3 cellular contexts compared by ENCODE assay signal in genomic region chr6:52543262-52543661, GRCh38.
TF ChIP-seq lines count a peak whose summit lies in the region.

No MANE protein-coding gene starts in this region.

TF ChIP-seq in SK-N-SH, 30 proteins besides CTCF, POLR2A, EP300 and RAD21 (continued from another document):
- TF ChIP-seq PBX3 (IDR thresholded peaks at IDR 0.05) (no peak), RFX5 (IDR thresholded peaks at IDR 0.05; ENCODE audit: low read length) (no peak), FOXM1 (IDR thresholded peaks at IDR 0.05; ENCODE audit: low read depth) (no peak), TAF1 (IDR thresholded peaks at IDR 0.05; ENCODE audit: borderline replicate concordance, low read depth, low read length) (no peak), EZH2phosphoT487 (IDR thresholded peaks at IDR 0.05; ENCODE audit: borderline replicate concordance, low read depth) (no peak), GABPA (IDR thresholded peaks at IDR 0.05; ENCODE audit: low read depth) (no peak), FOSL2 (IDR thresholded peaks at IDR 0.05; ENCODE audit: borderline replicate concordance, low read depth) (no peak), FOXJ3 (CRISPR knock-in tag; IDR thresholded peaks at IDR 0.05) (no peak), ELF1 (IDR thresholded peaks at IDR 0.05) (no peak), CHD2 (IDR thresholded peaks at IDR 0.05; ENCODE audit: low read length, partially characterized antibody) (no peak), NFIC (IDR thresholded peaks at IDR 0.05; ENCODE audit: borderline replicate concordance) (no peak)
- TF ChIP-seq, protein P1, sequence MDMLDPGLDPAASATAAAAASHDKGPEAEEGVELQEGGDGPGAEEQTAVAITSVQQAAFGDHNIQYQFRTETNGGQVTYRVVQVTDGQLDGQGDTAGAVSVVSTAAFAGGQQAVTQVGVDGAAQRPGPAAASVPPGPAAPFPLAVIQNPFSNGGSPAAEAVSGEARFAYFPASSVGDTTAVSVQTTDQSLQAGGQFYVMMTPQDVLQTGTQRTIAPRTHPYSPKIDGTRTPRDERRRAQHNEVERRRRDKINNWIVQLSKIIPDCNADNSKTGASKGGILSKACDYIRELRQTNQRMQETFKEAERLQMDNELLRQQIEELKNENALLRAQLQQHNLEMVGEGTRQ (IDR thresholded peaks at IDR 0.05; ENCODE audit: borderline replicate concordance, low read depth, low read length): no peak
- TF ChIP-seq, protein P2, sequence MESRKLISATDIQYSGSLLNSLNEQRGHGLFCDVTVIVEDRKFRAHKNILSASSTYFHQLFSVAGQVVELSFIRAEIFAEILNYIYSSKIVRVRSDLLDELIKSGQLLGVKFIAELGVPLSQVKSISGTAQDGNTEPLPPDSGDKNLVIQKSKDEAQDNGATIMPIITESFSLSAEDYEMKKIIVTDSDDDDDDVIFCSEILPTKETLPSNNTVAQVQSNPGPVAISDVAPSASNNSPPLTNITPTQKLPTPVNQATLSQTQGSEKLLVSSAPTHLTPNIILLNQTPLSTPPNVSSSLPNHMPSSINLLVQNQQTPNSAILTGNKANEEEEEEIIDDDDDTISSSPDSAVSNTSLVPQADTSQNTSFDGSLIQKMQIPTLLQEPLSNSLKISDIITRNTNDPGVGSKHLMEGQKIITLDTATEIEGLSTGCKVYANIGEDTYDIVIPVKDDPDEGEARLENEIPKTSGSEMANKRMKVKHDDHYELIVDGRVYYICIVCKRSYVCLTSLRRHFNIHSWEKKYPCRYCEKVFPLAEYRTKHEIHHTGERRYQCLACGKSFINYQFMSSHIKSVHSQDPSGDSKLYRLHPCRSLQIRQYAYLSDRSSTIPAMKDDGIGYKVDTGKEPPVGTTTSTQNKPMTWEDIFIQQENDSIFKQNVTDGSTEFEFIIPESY (IDR thresholded peaks at IDR 0.05; ENCODE audit: borderline replicate concordance, low read depth): no peak

TF ChIP-seq in SK-N-SH treated with all-trans-retinoic acid at 6 μM for 48 hours, 23 proteins besides CTCF, POLR2A, EP300 and RAD21 (continued from another document):
- TF ChIP-seq, protein P3, sequence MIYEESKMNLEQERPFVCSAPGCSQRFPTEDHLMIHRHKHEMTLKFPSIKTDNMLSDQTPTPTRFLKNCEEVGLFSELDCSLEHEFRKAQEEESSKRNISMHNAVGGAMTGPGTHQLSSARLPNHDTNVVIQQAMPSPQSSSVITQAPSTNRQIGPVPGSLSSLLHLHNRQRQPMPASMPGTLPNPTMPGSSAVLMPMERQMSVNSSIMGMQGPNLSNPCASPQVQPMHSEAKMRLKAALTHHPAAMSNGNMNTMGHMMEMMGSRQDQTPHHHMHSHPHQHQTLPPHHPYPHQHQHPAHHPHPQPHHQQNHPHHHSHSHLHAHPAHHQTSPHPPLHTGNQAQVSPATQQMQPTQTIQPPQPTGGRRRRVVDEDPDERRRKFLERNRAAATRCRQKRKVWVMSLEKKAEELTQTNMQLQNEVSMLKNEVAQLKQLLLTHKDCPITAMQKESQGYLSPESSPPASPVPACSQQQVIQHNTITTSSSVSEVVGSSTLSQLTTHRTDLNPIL (CRISPR knock-in tag; IDR thresholded peaks at IDR 0.05; ENCODE audit: low read depth): no peak
- TF ChIP-seq PATZ1 (CRISPR knock-in tag; IDR thresholded peaks at IDR 0.05; ENCODE audit: borderline replicate concordance): no peak
- TF ChIP-seq ZC3H10 (CRISPR knock-in tag; IDR thresholded peaks at IDR 0.05): no peak
- no peak for TF ChIP-seq CSRNP3 (CRISPR knock-in tag; IDR thresholded peaks at IDR 0.05)
- no peak for TF ChIP-seq TSHZ2 (CRISPR knock-in tag; IDR thresholded peaks at IDR 0.05)
- TF ChIP-seq ZNF70 (CRISPR knock-in tag; IDR thresholded peaks at IDR 0.05): no peak
- TF ChIP-seq ISL1 (CRISPR knock-in tag; IDR thresholded peaks at IDR 0.05): no peak
- TF ChIP-seq SNAI2 (CRISPR knock-in tag; IDR thresholded peaks at IDR 0.05): no peak
- no peak for TF ChIP-seq ZFP30 (CRISPR knock-in tag; IDR thresholded peaks at IDR 0.05)

TF ChIP-seq in endothelial cell of umbilical vein, 7 proteins besides CTCF, POLR2A, EP300 and RAD21 (continued from another document):
- TF ChIP-seq JUN (IDR thresholded peaks at IDR 0.05; ENCODE audit: borderline replicate concordance, insufficient read depth, insufficient read length, low read depth) (no peak), FOS (IDR thresholded peaks at IDR 0.05; ENCODE audit: borderline replicate concordance, insufficient read depth, low read length) (no peak)
